In genomic region chr9:17967731-17968130, GRCh38 we compare ENCODE assay signal across 2 cellular contexts.
TF ChIP-seq lines count a peak whose summit lies in the region.

No MANE protein-coding gene starts in this region.

TF ChIP-seq in liver, 16 proteins besides CTCF, POLR2A, EP300 and RAD21:
- TF ChIP-seq MAX (IDR thresholded peaks at IDR 0.05) (no peak), NR2F2 (IDR thresholded peaks at IDR 0.05) (no peak), ATF3 (IDR thresholded peaks at IDR 0.05) (no peak), HNF4A (conservative IDR thresholded peaks at IDR 0.05) (peak; percentile 74 to 81), RXRA (IDR thresholded peaks at IDR 0.05) (peak; percentile 18 to 56), GABPA (IDR thresholded peaks at IDR 0.05 in 1 of 2, conservative IDR thresholded peaks at IDR 0.05 in 1 of 2) (no peak), FOXA2 (IDR thresholded peaks at IDR 0.05) (no peak)

TF ChIP-seq in HepG2, 621 proteins besides CTCF, POLR2A, EP300 and RAD21:
- TF ChIP-seq ZMAT3 (CRISPR knock-in tag; conservative IDR thresholded peaks at IDR 0.05): no peak
- no peak for TF ChIP-seq ZNF225 (CRISPR knock-in tag; IDR thresholded peaks at IDR 0.05)
